In genomic region chr11:62593434-62594044, GRCh38 we compare ENCODE assay signal across 8 cellular contexts. TPM values are rescaled to one million over a fixed set of nuclear protein-coding genes. Genes with fewer than 3 reads are reported as not detected.
A peak's percentile ranks its signal among the peaks of the same experiment; 100 is the strongest.
DNase-seq lines count a peak whose midpoint lies in the region; ATAC-seq and TF ChIP-seq lines count a peak whose summit lies in the region.

No MANE protein-coding gene starts in this region.

- peak overlapping the region; percentile 44 for H3K4me3 Mint-ChIP-seq in HFFc6

- peaks cover 14% of the 10 kb centered on the region for H3K27me3 Mint-ChIP-seq in HFFc6 (ENCODE audit: insufficient read depth)

- intact Hi-C loops in tibial artery (cut with DNase I; ENCODE audit: low total_unique reads): loop anchor here (10.0 kb wide), 1 partner anchor 49 kb away; the partner anchor contains the start of gene AHNAK

- H3K27ac ChIP-seq in C4-2B (peak overlapping the region; percentile 78; the same call in 1 of the 2 replicates), Peyer's patch (peak overlapping the region in 2 of 4 donors; percentile 6 to 9), tibial artery (peak overlapping the region in 1 of 2 donors; percentile 89)

- peaks cover 41% of the 10 kb centered on the region for H3K36me3 Mint-ChIP-seq in HFFc6 (ENCODE audit: low read depth)

- no peak for ATAC-seq in omental fat pad (ENCODE audit: low FRiP score)

- DNase-seq in HFFc6 (peak; percentile 59), Peyer's patch (peak; percentile 85 to 93 (median 86)), activated T-helper 1 cell treated with Interleukin-2 at 50 U/mL for 16 hours (ENCODE audit: low read depth) (peak; percentile 54), fibroblast of the aortic adventitia (ENCODE audit: low read depth) (peak; percentile 76), omental fat pad (ENCODE audit: low spot score) (peak; percentile 77), tibial artery (peak; percentile 84 to 85), cerebellar nuclear complex (lab: John Stamatoyannopoulos, UW) (no peak)

- H3K9me3 ChIP-seq in Peyer's patch (no peaks in the 10 kb centered on the region), tibial artery (no peaks in the 10 kb centered on the region)

- peak overlapping the region; percentile 31; the same call in 1 of the 2 replicates for H3K27ac Mint-ChIP-seq in HFFc6

- TF ChIP-seq POLR2A in Peyer's patch (IDR thresholded peaks at IDR 0.05): no peak

- peaks cover 0 to 54% (median 0%) of the 10 kb centered on the region in 3 donors for H3K36me3 ChIP-seq in Peyer's patch
- H3K36me3 ChIP-seq in tibial artery: peaks cover 48 to 56% (median 55%) of the 10 kb centered on the region in 3 donors

- H3K27me3 ChIP-seq in Peyer's patch: no peaks in the 10 kb centered on the region
- H3K27me3 ChIP-seq in tibial artery: no peaks in the 10 kb centered on the region

- no peak overlapping the region for H3K4me3 ChIP-seq in Peyer's patch
- no peak overlapping the region for H3K4me3 ChIP-seq in fibroblast of the aortic adventitia (ENCODE audit: low read depth, low read length)
- no peak overlapping the region for H3K4me3 ChIP-seq in tibial artery

- H3K9me3 Mint-ChIP-seq in HFFc6: no peaks in the 10 kb centered on the region

- TF ChIP-seq CTCF in C4-2B (conservative IDR thresholded peaks at IDR 0.05) (peak; percentile 78), HFFc6 (IDR thresholded peaks at IDR 0.05) (peak; percentile 76), Peyer's patch (IDR thresholded peaks at IDR 0.05) (peak in 5 of 6 experiments; percentile 47 to 69 (median 63)), fibroblast of the aortic adventitia (IDR thresholded peaks at IDR 0.05; ENCODE audit: insufficient read depth, low read length) (peak; percentile 59), omental fat pad (IDR thresholded peaks at IDR 0.05) (no peak), tibial artery (IDR thresholded peaks at IDR 0.05) (peak; percentile 35 to 46)

- H3K4me1 Mint-ChIP-seq in HFFc6 (ENCODE audit: low read depth): peaks cover 43% of the 10 kb centered on the region

- H3K4me1 ChIP-seq in Peyer's patch (peaks cover 0 to 29% (median 10%) of the 10 kb centered on the region in 4 donors), tibial artery (peaks cover 0 to 32% (median 21%) of the 10 kb centered on the region in 4 donors)

RNA-seq across cellular contexts. Expression of gene TUT1, which starts 2.2 kb away (rescaled TPM):
- 10 to 100 TPM; 14.6 to 18.0 (median 16.9) TPM for total RNA-seq in HFFc6 (2021; fragmentation: NEBNext Ultra II Directional; extraction: Animal tissue kit (Norgen Biotek cat#: 25700))
- total RNA-seq in Peyer's patch (10 to 100 TPM in 3 of 4 donors, 1 to 10 TPM in 1; 5.0 to 29.4 (median 17.5) TPM), fibroblast of the aortic adventitia (ENCODE audit: low replicate concordance) (4.5 and 9.4 TPM in 2 replicates), omental fat pad (10 to 100 TPM in 3 of 4 donors, 1 to 10 TPM in 1; 7.9 to 11.0 (median 10.5) TPM)

RNA-seq across cellular contexts. Expression of gene MTA2, which starts 8.1 kb away (rescaled TPM):
- 100 to 1,000 TPM in 2 of 6 experiments, 10 to 100 TPM in 4; 89.6 to 106 (median 95.8) TPM for total RNA-seq in HFFc6 (2021; fragmentation: NEBNext Ultra II Directional; extraction: Animal tissue kit (Norgen Biotek cat#: 25700))
- total RNA-seq in Peyer's patch: 10 to 100 TPM; 47.9 to 74.7 (median 58.9) TPM
- total RNA-seq in fibroblast of the aortic adventitia (ENCODE audit: low replicate concordance): 46.2 and 110 TPM in 2 replicates
- 100 to 1,000 TPM in 2 of 4 donors, 10 to 100 TPM in 2; 77.1 to 172 (median 89.6) TPM for total RNA-seq in omental fat pad

RNA-seq across cellular contexts. Expression of gene EML3, which starts 19.0 kb away (rescaled TPM):
- total RNA-seq in HFFc6 (2021; fragmentation: NEBNext Ultra II Directional; extraction: Animal tissue kit (Norgen Biotek cat#: 25700)): 10 to 100 TPM; 32.5 to 39.6 (median 36.4) TPM
- total RNA-seq in Peyer's patch (100 to 1,000 TPM in 1 of 4 donors, 10 to 100 TPM in 3; 41.3 to 128 (median 59.8) TPM), fibroblast of the aortic adventitia (ENCODE audit: low replicate concordance) (22.3 and 61.7 TPM in 2 replicates), omental fat pad (10 to 100 TPM; 40.7 to 68.6 (median 52.0) TPM)

RNA-seq across cellular contexts. Expression of gene ROM1, which starts 19.5 kb away (rescaled TPM):
- 1 to 10 TPM; 2.3 to 4.8 (median 3.2) TPM for total RNA-seq in HFFc6 (2021; fragmentation: NEBNext Ultra II Directional; extraction: Animal tissue kit (Norgen Biotek cat#: 25700))
- 1 to 10 TPM in 3 of 4 donors, not detected in 1; 1.9 to 3.9 (median 1.9) TPM for total RNA-seq in Peyer's patch
- total RNA-seq in fibroblast of the aortic adventitia (ENCODE audit: low replicate concordance): 4.6 and 26.4 TPM in 2 replicates
- 10 to 100 TPM in 3 of 4 donors, 1 to 10 TPM in 1; 7.9 to 12.7 (median 11.4) TPM for total RNA-seq in omental fat pad

RNA-seq across cellular contexts. Expression of gene EEF1G, which starts 19.8 kb away (rescaled TPM):
- 1,000 to 10,000 TPM; 1,302 to 1,474 (median 1,327) TPM for total RNA-seq in HFFc6 (2021; fragmentation: NEBNext Ultra II Directional; extraction: Animal tissue kit (Norgen Biotek cat#: 25700))
- 1,000 to 10,000 TPM in 1 of 4 donors, 100 to 1,000 TPM in 3; 781 to 1,253 (median 958) TPM for total RNA-seq in Peyer's patch
- total RNA-seq in fibroblast of the aortic adventitia (ENCODE audit: low replicate concordance): 1,443 and 1,493 TPM in 2 replicates
- total RNA-seq in omental fat pad: 1,000 to 10,000 TPM; 1,194 to 1,561 (median 1,267) TPM

Comparison
In these comparisons a context has a peak if more than half of its experiments do, and no peak if none do; other contexts are left out.
1. CTCF ChIP-seq: peak in C4-2B (single experiment), HFFc6 (single experiment), Peyer's patch (5 of 6), fibroblast of the aortic adventitia (single experiment) and tibial artery (2 of 2); none in omental fat pad (0 of 3).
2. DNase-seq: peak in HFFc6 (single experiment), Peyer's patch (3 of 3), activated T-helper 1 cell treated with Interleukin-2 at 50 U/mL for 16 hours (single experiment), fibroblast of the aortic adventitia (single experiment), omental fat pad (single experiment) and tibial artery (2 of 2); none in cerebellar nuclear complex (0 of 2).